16 cellular contexts compared by ENCODE assay signal in the genomic region with DNA sequence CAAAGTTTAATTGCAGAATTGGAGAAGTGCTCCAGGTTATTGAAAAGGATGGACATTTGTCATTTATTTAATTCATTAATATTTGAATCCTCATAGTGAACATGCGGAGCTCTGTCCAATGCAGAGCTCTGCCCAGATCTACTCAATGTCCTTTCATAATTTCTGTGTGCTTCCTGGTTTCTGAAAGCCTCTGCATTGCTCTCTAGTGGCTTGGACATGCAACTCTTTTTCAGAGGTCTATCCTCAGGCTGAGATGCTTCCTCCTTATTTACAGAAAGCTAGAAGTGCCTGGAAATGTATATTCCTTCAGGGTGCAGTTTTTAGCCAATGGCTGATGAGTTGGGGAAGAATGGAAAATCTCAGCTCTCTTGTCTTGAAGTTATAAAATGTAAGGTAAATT.
DNase-seq lines count a peak whose midpoint lies in the region; ATAC-seq and TF ChIP-seq lines count a peak whose summit lies in the region.
"Had no signal": no experiment of that assay in that cellular context is flagged by ENCODE, and none has a peak within 500 bp of the region (broad histone marks: within the 10 kb centered on the region; RNA-seq: fewer than 3 reads in every experiment).

No MANE protein-coding gene starts in this region.

- H3K27ac ChIP-seq in endodermal cell (ENCODE audit: low read depth, low read length) (no peak overlapping the region), osteoblast (ENCODE audit: low read depth, low read length) (no peak overlapping the region)
- H3K27ac ChIP-seq: skin epidermis, stomach had no signal

- no peak overlapping the region for H3K27ac Mint-ChIP-seq in endodermal cell
- H3K27ac Mint-ChIP-seq: activated B cell treated with CpG ODN at 0.5 μM for 24 hours; activated naive CD8-positive, alpha-beta T cell treated with anti-CD3 and anti-CD28 coated beads, Interleukin-2, amount 10 ng/mL, durations not matched to agents 7 days and 5 days; B cell; nephron had no signal

- DNase-seq in BE2C (no peak), OCI-M1 (lab: John Stamatoyannopoulos, UW) (peak; percentile 70), endodermal cell (no peak), NCI-H1105 (lab: John Stamatoyannopoulos, UW) (no peak), left colon (no peak), osteoblast (ENCODE audit: insufficient read length, low spot score, missing footprints) (no peak)
- DNase-seq in activated CD4-positive, alpha-beta T cell treated with anti-CD3 and anti-CD28 coated beads for 48 hours = no peak
- DNase-seq: activated B cell treated with CpG ODN at 0.5 μM for 24 hours; activated naive CD8-positive, alpha-beta T cell treated with anti-CD3 and anti-CD28 coated beads, Interleukin-2, amount 10 ng/mL, durations not matched to agents 7 days and 5 days; activated T-cell treated with anti-CD3 and anti-CD28 coated beads for 4 hours; NCI-H446 treated with DMSO at 0.1 percent for 48 hours; stomach had no signal

- no peaks in the 10 kb centered on the region for H4K20me1 ChIP-seq in osteoblast (ENCODE audit: insufficient read depth, low read length)

- H3K27me3 ChIP-seq in BE2C = no peaks in the 10 kb centered on the region
- H3K27me3 ChIP-seq in endodermal cell (ENCODE audit: control insufficient read depth, insufficient read depth, low read length, poor library complexity, severe bottlenecking) = no peaks in the 10 kb centered on the region
- H3K27me3 ChIP-seq in osteoblast (ENCODE audit: insufficient read depth, low read length) = no peaks in the 10 kb centered on the region
- H3K27me3 ChIP-seq: stomach had no signal

- H3K4me3 ChIP-seq in BE2C (ENCODE audit: low read depth, low read length) = no peak overlapping the region
- H3K4me3 ChIP-seq in endodermal cell (ENCODE audit: low read length) = no peak overlapping the region
- H3K4me3 ChIP-seq in osteoblast (ENCODE audit: insufficient read depth, low read length) = no peak overlapping the region
- H3K4me3 ChIP-seq: skin epidermis, stomach had no signal

- ATAC-seq in GM19035 (IDR thresholded peaks at IDR 0.05; ENCODE audit: unreplicated experiment) (peak; percentile 67), left colon (no peak)

- no peaks in the 10 kb centered on the region for H3K9me3 Mint-ChIP-seq in endodermal cell
- H3K9me3 Mint-ChIP-seq: activated B cell treated with CpG ODN at 0.5 μM for 24 hours; activated naive CD8-positive, alpha-beta T cell treated with anti-CD3 and anti-CD28 coated beads, Interleukin-2, amount 10 ng/mL, durations not matched to agents 7 days and 5 days; nephron had no signal

- no peaks in the 10 kb centered on the region for H3K36me3 Mint-ChIP-seq in endodermal cell (ENCODE audit: low read depth)
- H3K36me3 Mint-ChIP-seq: activated naive CD8-positive, alpha-beta T cell treated with anti-CD3 and anti-CD28 coated beads, Interleukin-2, amount 10 ng/mL, durations not matched to agents 7 days and 5 days had no signal

- no peak overlapping the region for H3K4me3 Mint-ChIP-seq in endodermal cell
- H3K4me3 Mint-ChIP-seq: activated B cell treated with CpG ODN at 0.5 μM for 24 hours; activated naive CD8-positive, alpha-beta T cell treated with anti-CD3 and anti-CD28 coated beads, Interleukin-2, amount 10 ng/mL, durations not matched to agents 7 days and 5 days; B cell; nephron had no signal

- no peaks in the 10 kb centered on the region for H3K4me1 Mint-ChIP-seq in endodermal cell
- H3K4me1 Mint-ChIP-seq: activated B cell treated with CpG ODN at 0.5 μM for 24 hours; activated naive CD8-positive, alpha-beta T cell treated with anti-CD3 and anti-CD28 coated beads, Interleukin-2, amount 10 ng/mL, durations not matched to agents 7 days and 5 days; B cell; nephron had no signal

- H2AFZ ChIP-seq in osteoblast (ENCODE audit: low read length) = no peak overlapping the region

- intact Hi-C loops in left colon (cut with DNase I, micrococcal nuclease) = no loop called here

- no peak overlapping the region for H3K9ac ChIP-seq in endodermal cell (ENCODE audit: extremely low read depth, low read length, poor library complexity, severe bottlenecking)

- H3K27me3 Mint-ChIP-seq in endodermal cell (ENCODE audit: insufficient read depth) = no peaks in the 10 kb centered on the region
- H3K27me3 Mint-ChIP-seq: activated B cell treated with CpG ODN at 0.5 μM for 24 hours; activated naive CD8-positive, alpha-beta T cell treated with anti-CD3 and anti-CD28 coated beads, Interleukin-2, amount 10 ng/mL, durations not matched to agents 7 days and 5 days; B cell had no signal

- H3K79me2 ChIP-seq in osteoblast (ENCODE audit: insufficient read depth, low read length) = no peaks in the 10 kb centered on the region

- H3K4me2 ChIP-seq in osteoblast (ENCODE audit: insufficient read depth, low read length) = no peak overlapping the region

- WGBS in endodermal cell (ENCODE audit: insufficient coverage in 1 of 2, insufficient read length in 1 of 2), 2 experiments = 97 to 100% methylated on average over 1 of the region's 1 CpG

- H3K36me3 ChIP-seq in BE2C (no peaks in the 10 kb centered on the region), endodermal cell (ENCODE audit: control insufficient read depth, insufficient read depth, low read length) (no peaks in the 10 kb centered on the region), osteoblast (ENCODE audit: insufficient read depth, low read length) (no peaks in the 10 kb centered on the region)
- H3K36me3 ChIP-seq: stomach had no signal

- H3K9me3 ChIP-seq in BE2C (no peaks in the 10 kb centered on the region), endodermal cell (ENCODE audit: control insufficient read depth, low read length) (no peaks in the 10 kb centered on the region), osteoblast (ENCODE audit: low read depth, low read length) (no peaks in the 10 kb centered on the region)
- H3K9me3 ChIP-seq: stomach had no signal

- H3K4me1 ChIP-seq in BE2C (no peaks in the 10 kb centered on the region), endodermal cell (ENCODE audit: control insufficient read depth, insufficient read depth, low read length) (no peaks in the 10 kb centered on the region), osteoblast (ENCODE audit: insufficient read depth, low read length) (no peaks in the 10 kb centered on the region)
- H3K4me1 ChIP-seq: stomach had no signal

- TF ChIP-seq CTCF in BE2C (IDR thresholded peaks at IDR 0.05; ENCODE audit: low read depth, low read length) = peak; percentile 32
- peak; percentile 74 for TF ChIP-seq CTCF in endodermal cell (conservative IDR thresholded peaks at IDR 0.05)
- no peak for TF ChIP-seq CTCF in osteoblast (IDR thresholded peaks at IDR 0.05; ENCODE audit: extremely low read depth, low read depth, low read length)
